In genomic region chr9:88593537-88594185, GRCh38 we compare ENCODE assay signal across 8 cellular contexts. TPM values are rescaled to one million over a fixed set of nuclear protein-coding genes. Genes with fewer than 3 reads are reported as not detected.
DNase-seq lines count a peak whose midpoint lies in the region; ATAC-seq, FAIRE-seq and TF ChIP-seq lines count a peak whose summit lies in the region.

No MANE protein-coding gene starts in this region.

- H3K27me3 ChIP-seq in RWPE2 (ENCODE audit: insufficient read depth, poor library complexity, severe bottlenecking) (no peaks in the 10 kb centered on the region), GM12878 (replicated peaks in 1 of 2; ENCODE audit: control insufficient read depth in 2 of 2, insufficient read depth in 2 of 2, low read length in 1 of 2) (0 out of 4 replicates have a peak, but pooled peaks cover 0 to 3% of the 10 kb centered on the region in 2 experiments)

- TF ChIP-seq EP300 in GM12878 (IDR thresholded peaks at IDR 0.05; ENCODE audit: borderline replicate concordance in 1 of 2, control insufficient read depth in 1 of 2, low read depth in 2 of 2, low read length in 2 of 2) = no peak

- peak; percentile 67 for DNase-seq in AG20443 (ENCODE audit: low spot score)
- DNase-seq in RWPE2 (ENCODE audit: low spot score) = no peak
- peak; percentile 20 for DNase-seq in GM12878 (ENCODE audit: low read depth, low spot score)
- DNase-seq in left colon = peak in 1 of 2 donors; percentile 61
- DNase-seq in stimulated activated CD8-positive, alpha-beta memory T cell treated with anti-CD3 and anti-CD28 coated beads, Interleukin-15, amount 100 ng/mL, for 1 hour (ENCODE audit: low read depth) = peak; percentile 17
- no peak for DNase-seq in NCI-H187 (lab: John Stamatoyannopoulos, UW)

- POLR2A ChIA-PET in GM12878 (lab: Charles Lee) = no interaction called here

- TF ChIP-seq POLR2A in GM12878 (IDR thresholded peaks at IDR 0.05; ENCODE audit: low read depth, low read length) = no peak

- ATAC-seq in GM18868 (IDR thresholded peaks at IDR 0.05; ENCODE audit: unreplicated experiment) (peak; percentile 95), HG03196 (IDR thresholded peaks at IDR 0.05; ENCODE audit: unreplicated experiment) (peak; percentile 78), RWPE2 (ENCODE audit: low read depth) (peak; percentile 66; the same call in 2 of the 3 replicates), GM12878 (peak; percentile 89), left colon (peak; percentile 42)

- BruUV-seq in GM12878 (replicated peaks; lab: Mats Ljungman, UMichigan) = no TSS peak

- RAD21 ChIA-PET in GM12878 (lab: Charles Lee; ENCODE audit: unreplicated experiment) = interaction anchor here (1.1 kb wide), 1 partner anchor 407 kb away, joined by 3 read pairs; no protein-coding TSS in a partner anchor

- H3K9ac ChIP-seq in GM12878 (ENCODE audit: control insufficient read depth, insufficient read depth, low read length) = no peak overlapping the region

- no peaks in the 10 kb centered on the region for H4K20me1 ChIP-seq in GM12878 (ENCODE audit: control insufficient read depth, insufficient read depth)

- H3K4me2 ChIP-seq in GM12878 (ENCODE audit: control insufficient read depth, insufficient read depth) = no peak overlapping the region

- no peaks in the 10 kb centered on the region for H3K9me3 ChIP-seq in RWPE2 (ENCODE audit: severe bottlenecking)
- H3K9me3 ChIP-seq in GM12878 (replicated peaks; ENCODE audit: control insufficient read depth, insufficient read depth, low read length) = no peaks in the 10 kb centered on the region

- SMC1A ChIA-PET in GM12878 (lab: Charles Lee; ENCODE audit: uncharacterized antibody, unreplicated experiment) = interaction anchor here (0.7 to 1.0 kb wide), 3 partner anchors 17 to 836 kb away, joined by 3 to 4 read pairs (median 3); no protein-coding TSS in a partner anchor

- in situ Hi-C loops in GM12878 (cut with MboI) = loop anchor here (5.0 to 10.0 kb wide), 4 partner anchors 61 to 684 kb away; no protein-coding TSS in a partner anchor

- H2AFZ ChIP-seq in GM12878 (ENCODE audit: control insufficient read depth, low read depth, low read length) = no peak overlapping the region

- CTCF ChIA-PET in GM12878 (lab: Yijun Ruan, JAX) = interaction anchor here (1.2 to 1.6 kb wide), 2 partner anchors 407 to 686 kb away, joined by 4 to 9 read pairs; no protein-coding TSS in a partner anchor

- H3K4me1 ChIP-seq in RWPE2 (ENCODE audit: insufficient read depth, poor library complexity, severe bottlenecking) (no peaks in the 10 kb centered on the region), GM12878 (ENCODE audit: control insufficient read depth, insufficient read depth, low read length) (no peaks in the 10 kb centered on the region)

- H3K27ac ChIP-seq in RWPE2 (ENCODE audit: poor library complexity, severe bottlenecking) = no peak overlapping the region
- H3K27ac ChIP-seq in GM12878 (ENCODE audit: control insufficient read depth, insufficient read depth) = no peak overlapping the region

- TF ChIP-seq RAD21 in GM12878 (IDR thresholded peaks at IDR 0.05; ENCODE audit: insufficient read depth, low read depth, low read length) = peak; percentile 84

- H3K4me3 ChIP-seq in RWPE2 (ENCODE audit: severe bottlenecking) (no peak overlapping the region), GM12878 (no peak overlapping the region)

- WGBS in GM12878 (ENCODE audit: insufficient coverage, insufficient replicate concordance, low lambda C conversion rate, missing lambda C conversion rate) = 15% methylated on average over 4 of the region's 4 CpGs

- intact Hi-C loops in GM12878 (cut with micrococcal nuclease; ENCODE audit: unreplicated experiment) (loop anchor here (1.0 to 5.0 kb wide), 3 partner anchors 149 to 685 kb away; no protein-coding TSS in a partner anchor), left colon (cut with DNase I, micrococcal nuclease) (loop anchor here (5.0 kb wide), 1 partner anchor 409 kb away; no protein-coding TSS in a partner anchor)

- no peaks in the 10 kb centered on the region for H3K36me3 ChIP-seq in RWPE2 (ENCODE audit: low read depth)
- H3K36me3 ChIP-seq in GM12878 (ENCODE audit: control insufficient read depth in 2 of 2, insufficient read depth in 2 of 2, low read length in 1 of 2) = no peaks in the 10 kb centered on the region

- no peaks in the 10 kb centered on the region for H3K79me2 ChIP-seq in GM12878 (ENCODE audit: control insufficient read depth, insufficient read depth, low read length)

- FAIRE-seq in GM12878 (lab: Jason Lieb, UNC) = peak; percentile 18

- TF ChIP-seq CTCF in RWPE2 (IDR thresholded peaks at IDR 0.05; ENCODE audit: poor library complexity, severe bottlenecking) (peak; percentile 78), GM12878 (IDR thresholded peaks at IDR 0.05 in 2 of 3, conservative IDR thresholded peaks at IDR 0.05 in 1 of 3; ENCODE audit: control insufficient read depth in 2 of 3, extremely low read depth in 1 of 3, insufficient read depth in 1 of 3, low read depth in 3 of 3, low read length in 3 of 3) (peak; percentile 45 to 66 (median 61))

TF ChIP-seq in GM12878, 131 proteins besides CTCF, POLR2A, EP300 and RAD21:
- TF ChIP-seq BHLHE40 (IDR thresholded peaks at IDR 0.05; ENCODE audit: borderline replicate concordance in 1 of 2, low read depth in 2 of 2, low read length in 1 of 2) = no peak
- peak; percentile 91 for TF ChIP-seq SMC3 (IDR thresholded peaks at IDR 0.05; ENCODE audit: borderline replicate concordance, low read length)
- TF ChIP-seq RUNX3 (IDR thresholded peaks at IDR 0.05; ENCODE audit: low read length) = peak; percentile 42; the same call in 1 of the 2 replicates
- TF ChIP-seq SPI1 (IDR thresholded peaks at IDR 0.05; ENCODE audit: borderline replicate concordance, insufficient read depth, low read depth, low read length) = peak; percentile 28; the same call in 1 of the 2 replicates

RNA-seq across cellular contexts. Expression of gene NXNL2, which starts 58.7 kb away (rescaled TPM):
- total RNA-seq in GM12878 (2013; cell fraction: nucleolus; rRNA removed) = not detected in 2 replicates
- total RNA-seq in GM12878 (2014; rRNA removed) (not detected in 2 replicates), GM12878 (2014; rRNA removed; fragmentation: Illumina TruSeq; extraction: Trizol) (not detected in 2 replicates), GM12878 (2021) (not detected in 2 replicates), left colon (not detected)
- polyA plus RNA-seq in GM12878 (2011; ENCODE audit: low read depth) = not detected
- polyA plus RNA-seq in GM12878 (2011; rRNA removed) (not detected in 2 replicates), GM12878 (2014; fragmentation: Illumina TruSeq; extraction: Trizol) (not detected in 2 replicates), GM12878 (2014; fragmentation: Nextera tagmentation; extraction: Ambion mirVana) (not detected), GM12878 (2014; rRNA removed) (not detected in 2 replicates), GM12878 (2016; fragmentation: Nextera tagmentation; extraction: Ambion mirVana) (not detected)
- polyA plus RNA-seq in GM12878 (2011; cell fraction: cytosol; rRNA removed) = not detected in 2 replicates
- polyA plus RNA-seq in GM12878 (2011; cell fraction: nucleus; rRNA removed) = not detected in 2 replicates
- polyA plus RNA-seq in GM12878 (2012) = not detected in 2 replicates
- polyA minus RNA-seq in GM12878 (2011; rRNA and poly(A)+ RNA removed) = not detected in 2 replicates
- polyA minus RNA-seq in GM12878 (2011; cell fraction: cytosol; rRNA and poly(A)+ RNA removed) = not detected in 2 replicates
- not detected in 2 replicates for polyA minus RNA-seq in GM12878 (2011; cell fraction: nucleus; rRNA and poly(A)+ RNA removed)

Comparison
In these comparisons a context has a peak if more than half of its experiments do, and no peak if none do; other contexts are left out.
1. DNase-seq: peak in AG20443 (single experiment), GM12878 (single experiment) and stimulated activated CD8-positive, alpha-beta memory T cell treated with anti-CD3 and anti-CD28 coated beads, Interleukin-15, amount 100 ng/mL, for 1 hour (single experiment); none in RWPE2 (single experiment) and NCI-H187 (0 of 2).
2. ATAC-seq: peak in every context shown above with its lines; median percentile 95 in GM18868; 89 in GM12878; 78 in HG03196; 66 in RWPE2; 42 in left colon.